ENCODE assay signal across 20 cellular contexts in the genomic region with DNA sequence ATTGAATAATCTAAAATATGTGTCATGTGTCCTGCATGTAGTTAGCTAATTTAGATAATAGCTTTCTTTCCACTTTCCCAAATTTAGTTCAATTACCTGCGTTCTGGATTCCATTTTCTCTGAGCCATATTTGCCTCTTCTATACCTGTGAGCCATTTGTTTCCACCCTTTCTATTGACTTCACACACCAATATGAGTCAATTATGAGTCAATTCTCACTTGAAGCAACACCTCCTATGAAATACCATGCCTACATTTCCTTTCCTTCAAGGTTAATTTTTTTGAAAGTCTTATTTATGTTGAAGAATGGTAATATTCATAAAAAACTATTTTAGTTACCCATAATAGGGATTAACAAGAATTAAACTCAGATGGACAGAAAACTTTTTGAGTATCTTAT. TPM values are rescaled to one million over a fixed set of nuclear protein-coding genes. Genes with fewer than 3 reads are reported as not detected.
DNase-seq lines count a peak whose midpoint lies in the region; ATAC-seq and TF ChIP-seq lines count a peak whose summit lies in the region.
"Had no signal": no experiment of that assay in that cellular context is flagged by ENCODE, and none has a peak within 500 bp of the region (broad histone marks: within the 10 kb centered on the region; RNA-seq: fewer than 3 reads in every experiment).

No MANE protein-coding gene starts in this region.

- no peak overlapping the region for H3K27ac ChIP-seq in RWPE1
- H3K27ac ChIP-seq: 22Rv1, BLaER1, C4-2B had no signal

- H3K4me3 Mint-ChIP-seq in activated CD4-positive, alpha-beta T cell treated with anti-CD3 and anti-CD28 coated beads for 36 hours: no peak overlapping the region
- H3K4me3 Mint-ChIP-seq: B cell; CD4-positive, alpha-beta T cell; CD8-positive, alpha-beta memory T cell; GM23338; H9; HFFc6 had no signal

- peaks cover 2% of the 10 kb centered on the region for H3K9me3 Mint-ChIP-seq in activated CD4-positive, alpha-beta T cell treated with anti-CD3 and anti-CD28 coated beads for 36 hours (ENCODE audit: low read depth)
- H3K9me3 Mint-ChIP-seq: CD4-positive, alpha-beta T cell; CD8-positive, alpha-beta memory T cell; GM23338 had no signal

- POLR2A ChIA-PET in activated CD4-positive, alpha-beta T cell treated with anti-CD3 and anti-CD28 coated beads for 36 hours (lab: Charles Lee): no interaction called here
- POLR2A ChIA-PET in RWPE1 (lab: Yijun Ruan, JAX; ENCODE audit: low non-redundant PET): no interaction called here

- no peak for DNase-seq in activated CD4-positive, alpha-beta T cell treated with anti-CD3 and anti-CD28 coated beads for 36 hours
- DNase-seq in activated CD4-positive, alpha-beta T cell treated with anti-CD3 and anti-CD28 coated beads for 48 hours: no peak
- DNase-seq in RWPE1 (ENCODE audit: low spot score) (peak; percentile 28), kidney tubule cell (ENCODE audit: low spot score) (peak; percentile 4), G401 (ENCODE audit: low spot score) (no peak), NCI-H526 (lab: John Stamatoyannopoulos, UW) (no peak)
- DNase-seq: CD4-positive, alpha-beta T cell; CD8-positive, alpha-beta memory T cell; DMS 273 treated with DMSO at 0.1 percent for 48 hours; DMS79; EL; GF-D8; H9; HFFc6 had no signal

- H3K36me3 Mint-ChIP-seq in activated CD4-positive, alpha-beta T cell treated with anti-CD3 and anti-CD28 coated beads for 36 hours (ENCODE audit: low read depth): no peaks in the 10 kb centered on the region
- H3K36me3 Mint-ChIP-seq: CD8-positive, alpha-beta memory T cell had no signal

- intact Hi-C loops in activated CD4-positive, alpha-beta T cell treated with anti-CD3 and anti-CD28 coated beads for 36 hours (cut with DNase I, micrococcal nuclease): no loop called here

- H3K4me1 Mint-ChIP-seq in activated CD4-positive, alpha-beta T cell treated with anti-CD3 and anti-CD28 coated beads for 36 hours: no peaks in the 10 kb centered on the region
- H3K4me1 Mint-ChIP-seq: B cell; CD8-positive, alpha-beta memory T cell; GM23338; H9 had no signal

- TF ChIP-seq CTCF in RWPE1 (conservative IDR thresholded peaks at IDR 0.05; ENCODE audit: low read depth): no peak

- CTCF ChIA-PET in activated CD4-positive, alpha-beta T cell treated with anti-CD3 and anti-CD28 coated beads for 36 hours (lab: Charles Lee): no interaction called here
- CTCF ChIA-PET in RWPE1 (lab: Yijun Ruan, JAX): no interaction called here

- in situ Hi-C loops in G401 (cut with HindIII; ENCODE audit: low sequenced_read_pairs): no loop called here

- H3K27ac Mint-ChIP-seq in activated CD4-positive, alpha-beta T cell treated with anti-CD3 and anti-CD28 coated beads for 36 hours: no peak overlapping the region
- H3K27ac Mint-ChIP-seq: B cell; CD4-positive, alpha-beta T cell; CD8-positive, alpha-beta memory T cell; GM23338; H9; HFFc6 had no signal

- no peaks in the 10 kb centered on the region for H3K27me3 Mint-ChIP-seq in activated CD4-positive, alpha-beta T cell treated with anti-CD3 and anti-CD28 coated beads for 36 hours
- H3K27me3 Mint-ChIP-seq: B cell; CD4-positive, alpha-beta T cell; CD8-positive, alpha-beta memory T cell had no signal

- ATAC-seq in activated CD4-positive, alpha-beta T cell treated with anti-CD3 and anti-CD28 coated beads for 36 hours: peak; percentile 44
- ATAC-seq: GM23338 had no signal

RNA-seq across cellular contexts. Expression of a gene that starts 25.8 kb away (rescaled TPM):
- total RNA-seq in activated CD4-positive, alpha-beta T cell treated with anti-CD3 and anti-CD28 coated beads for 36 hours: not detected
- 0.51 and 0.62 TPM in 2 replicates for total RNA-seq in G401 (2014; rRNA removed; shearing (Covaris generic))
- total RNA-seq: B cell; CD4-positive, alpha-beta T cell; CD8-positive, alpha-beta memory T cell; H4; HFFc6 had no signal

Comparison
In these comparisons a context has a peak if more than half of its experiments do, and no peak if none do; other contexts are left out.
1. DNase-seq: peak in RWPE1 (single experiment) and kidney tubule cell (single experiment); none in activated CD4-positive, alpha-beta T cell treated with anti-CD3 and anti-CD28 coated beads for 36 hours (single experiment), activated CD4-positive, alpha-beta T cell treated with anti-CD3 and anti-CD28 coated beads for 48 hours (single experiment), G401 (single experiment) and NCI-H526 (0 of 2).